In the genomic region with DNA sequence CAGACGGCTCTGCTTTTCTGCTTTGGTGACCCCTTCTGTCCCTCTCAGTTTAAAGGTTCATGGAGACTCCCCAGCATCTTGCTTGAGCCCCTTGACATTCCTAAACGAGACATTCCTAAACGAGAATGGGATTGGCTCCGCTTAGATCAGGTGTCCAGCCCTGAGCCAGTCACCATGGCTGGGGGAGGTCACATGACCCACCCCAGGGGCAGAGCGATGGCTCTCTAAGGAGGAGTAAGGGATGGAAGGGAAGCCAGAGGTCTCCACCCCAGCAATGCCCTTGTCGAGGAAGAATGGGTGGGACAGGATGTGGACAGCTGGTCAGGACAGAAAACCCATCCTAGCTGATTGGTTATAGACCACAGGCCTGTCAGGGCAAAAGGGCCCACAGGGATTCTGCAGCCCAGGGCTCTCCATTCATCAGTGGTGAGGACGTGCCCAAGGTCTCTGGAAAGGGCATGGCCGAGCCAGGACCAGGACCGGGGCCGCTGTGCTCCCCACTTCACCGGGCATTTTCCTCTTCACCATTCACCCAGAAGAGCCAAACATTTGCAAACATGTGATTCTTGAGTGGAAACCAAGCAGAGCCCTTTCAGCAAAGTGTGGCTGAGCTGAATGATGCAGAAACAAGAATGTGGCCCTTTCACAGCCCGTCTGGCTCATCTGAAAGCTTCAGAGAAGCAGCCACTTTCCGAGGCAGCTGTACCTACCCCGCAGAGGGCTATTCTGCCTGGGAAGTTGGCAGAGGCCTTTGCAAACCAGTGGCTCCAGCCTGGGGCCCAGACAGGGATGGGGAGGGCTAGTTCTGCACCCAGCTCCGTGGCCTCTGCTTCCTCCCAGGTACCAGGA, we compare ENCODE assay signal across 1 cellular context.
A peak's percentile ranks its signal among the peaks of the same experiment; 100 is the strongest.
TF ChIP-seq lines count a peak whose summit lies in the region.

No MANE protein-coding gene starts in this region.

TF ChIP-seq in WTC11, 78 proteins besides CTCF, POLR2A, EP300 and RAD21 (continued from another document):
- TF ChIP-seq, protein P1, sequence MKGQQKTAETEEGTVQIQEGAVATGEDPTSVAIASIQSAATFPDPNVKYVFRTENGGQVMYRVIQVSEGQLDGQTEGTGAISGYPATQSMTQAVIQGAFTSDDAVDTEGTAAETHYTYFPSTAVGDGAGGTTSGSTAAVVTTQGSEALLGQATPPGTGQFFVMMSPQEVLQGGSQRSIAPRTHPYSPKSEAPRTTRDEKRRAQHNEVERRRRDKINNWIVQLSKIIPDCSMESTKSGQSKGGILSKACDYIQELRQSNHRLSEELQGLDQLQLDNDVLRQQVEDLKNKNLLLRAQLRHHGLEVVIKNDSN (CRISPR knock-in tag; IDR thresholded peaks at IDR 0.05) = peak; percentile 79
- TF ChIP-seq ATF1 (CRISPR knock-in tag; IDR thresholded peaks at IDR 0.05) = no peak
- TF ChIP-seq AFF4 (CRISPR knock-in tag; IDR thresholded peaks at IDR 0.05; ENCODE audit: borderline replicate concordance) = no peak
- TF ChIP-seq, protein P2, sequence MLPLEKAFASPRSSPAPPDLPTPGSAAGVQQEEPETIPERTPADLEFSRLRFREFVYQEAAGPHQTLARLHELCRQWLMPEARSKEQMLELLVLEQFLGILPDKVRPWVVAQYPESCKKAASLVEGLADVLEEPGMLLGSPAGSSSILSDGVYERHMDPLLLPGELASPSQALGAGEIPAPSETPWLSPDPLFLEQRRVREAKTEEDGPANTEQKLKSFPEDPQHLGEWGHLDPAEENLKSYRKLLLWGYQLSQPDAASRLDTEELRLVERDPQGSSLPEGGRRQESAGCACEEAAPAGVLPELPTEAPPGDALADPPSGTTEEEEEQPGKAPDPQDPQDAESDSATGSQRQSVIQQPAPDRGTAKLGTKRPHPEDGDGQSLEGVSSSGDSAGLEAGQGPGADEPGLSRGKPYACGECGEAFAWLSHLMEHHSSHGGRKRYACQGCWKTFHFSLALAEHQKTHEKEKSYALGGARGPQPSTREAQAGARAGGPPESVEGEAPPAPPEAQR (CRISPR knock-in tag; IDR thresholded peaks at IDR 0.05) = no peak
- TF ChIP-seq SMAD4 (CRISPR knock-in tag; IDR thresholded peaks at IDR 0.05) = no peak
- TF ChIP-seq, protein P3, sequence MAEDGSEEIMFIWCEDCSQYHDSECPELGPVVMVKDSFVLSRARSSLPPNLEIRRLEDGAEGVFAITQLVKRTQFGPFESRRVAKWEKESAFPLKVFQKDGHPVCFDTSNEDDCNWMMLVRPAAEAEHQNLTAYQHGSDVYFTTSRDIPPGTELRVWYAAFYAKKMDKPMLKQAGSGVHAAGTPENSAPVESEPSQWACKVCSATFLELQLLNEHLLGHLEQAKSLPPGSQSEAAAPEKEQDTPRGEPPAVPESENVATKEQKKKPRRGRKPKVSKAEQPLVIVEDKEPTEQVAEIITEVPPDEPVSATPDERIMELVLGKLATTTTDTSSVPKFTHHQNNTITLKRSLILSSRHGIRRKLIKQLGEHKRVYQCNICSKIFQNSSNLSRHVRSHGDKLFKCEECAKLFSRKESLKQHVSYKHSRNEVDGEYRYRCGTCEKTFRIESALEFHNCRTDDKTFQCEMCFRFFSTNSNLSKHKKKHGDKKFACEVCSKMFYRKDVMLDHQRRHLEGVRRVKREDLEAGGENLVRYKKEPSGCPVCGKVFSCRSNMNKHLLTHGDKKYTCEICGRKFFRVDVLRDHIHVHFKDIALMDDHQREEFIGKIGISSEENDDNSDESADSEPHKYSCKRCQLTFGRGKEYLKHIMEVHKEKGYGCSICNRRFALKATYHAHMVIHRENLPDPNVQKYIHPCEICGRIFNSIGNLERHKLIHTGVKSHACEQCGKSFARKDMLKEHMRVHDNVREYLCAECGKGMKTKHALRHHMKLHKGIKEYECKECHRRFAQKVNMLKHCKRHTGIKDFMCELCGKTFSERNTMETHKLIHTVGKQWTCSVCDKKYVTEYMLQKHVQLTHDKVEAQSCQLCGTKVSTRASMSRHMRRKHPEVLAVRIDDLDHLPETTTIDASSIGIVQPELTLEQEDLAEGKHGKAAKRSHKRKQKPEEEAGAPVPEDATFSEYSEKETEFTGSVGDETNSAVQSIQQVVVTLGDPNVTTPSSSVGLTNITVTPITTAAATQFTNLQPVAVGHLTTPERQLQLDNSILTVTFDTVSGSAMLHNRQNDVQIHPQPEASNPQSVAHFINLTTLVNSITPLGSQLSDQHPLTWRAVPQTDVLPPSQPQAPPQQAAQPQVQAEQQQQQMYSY (CRISPR knock-in tag; IDR thresholded peaks at IDR 0.05) = no peak
- TF ChIP-seq, protein P4, sequence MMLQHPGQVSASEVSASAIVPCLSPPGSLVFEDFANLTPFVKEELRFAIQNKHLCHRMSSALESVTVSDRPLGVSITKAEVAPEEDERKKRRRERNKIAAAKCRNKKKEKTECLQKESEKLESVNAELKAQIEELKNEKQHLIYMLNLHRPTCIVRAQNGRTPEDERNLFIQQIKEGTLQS (CRISPR knock-in tag; conservative IDR thresholded peaks at IDR 0.05) = no peak
TF ChIP-seq in WTC11: peak in this region for 2.
